Comparison of ENCODE assay signal across 8 cellular contexts in the genomic region with DNA sequence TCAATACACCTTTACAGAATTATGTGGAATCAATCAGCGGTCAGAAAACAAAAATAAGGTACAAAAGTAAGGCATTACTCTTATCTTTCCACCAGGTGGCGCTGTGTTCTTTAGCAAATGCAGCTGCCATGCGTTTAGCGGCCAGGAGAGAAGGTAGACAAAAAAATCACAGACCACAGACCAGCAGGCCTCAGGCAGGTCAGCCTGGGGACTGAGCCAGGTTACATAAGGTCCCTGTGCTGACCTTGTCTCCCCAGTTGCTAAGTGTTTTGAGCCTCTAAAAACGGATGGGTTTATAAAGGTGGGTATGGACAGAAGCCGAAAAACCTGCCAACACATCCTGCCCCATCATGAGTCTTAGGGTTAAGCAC. TPM values are rescaled to one million over a fixed set of nuclear protein-coding genes. Genes with fewer than 3 reads are reported as not detected.
DNase-seq lines count a peak whose midpoint lies in the region; ATAC-seq lines count a peak whose summit lies in the region.

No MANE protein-coding gene starts in this region.

- H3K4me3 Mint-ChIP-seq in memory B cell = no peak overlapping the region
- no peak overlapping the region for H3K4me3 Mint-ChIP-seq in stimulated activated memory B cell treated with anti-CD40 and anti-IgM and Interleukin-4, amounts not matched to agents 10 μg/mL and 1 μg/mL and 100 μg/mL, for 72 hours

- no peaks in the 10 kb centered on the region for H3K9me3 Mint-ChIP-seq in memory B cell
- no peaks in the 10 kb centered on the region for H3K9me3 Mint-ChIP-seq in stimulated activated memory B cell treated with anti-CD40 and anti-IgM and Interleukin-4, amounts not matched to agents 10 μg/mL and 1 μg/mL and 100 μg/mL, for 72 hours

- no peaks in the 10 kb centered on the region for H3K27me3 Mint-ChIP-seq in memory B cell
- H3K27me3 Mint-ChIP-seq in stimulated activated memory B cell treated with anti-CD40 and anti-IgM and Interleukin-4, amounts not matched to agents 10 μg/mL and 1 μg/mL and 100 μg/mL, for 72 hours = no peaks in the 10 kb centered on the region

- in situ Hi-C loops in Caki2 (cut with HindIII; ENCODE audit: low pct_unique_long_range_greater_than_20kb, low sequenced_read_pairs) = no loop called here

- H3K36me3 ChIP-seq in effector memory CD4-positive, alpha-beta T cell (ENCODE audit: control insufficient read depth, insufficient read depth, low read length) = peaks cover 20% of the 10 kb centered on the region

- ATAC-seq in memory B cell (ENCODE audit: low read depth) (peak; percentile 21), GM19452 (IDR thresholded peaks at IDR 0.05; ENCODE audit: unreplicated experiment) (no peak)
- ATAC-seq in stimulated activated memory B cell treated with anti-CD40 and anti-IgM and Interleukin-4, amounts not matched to agents 10 μg/mL and 1 μg/mL and 100 μg/mL, for 72 hours = peak; percentile 40

- H3K4me1 Mint-ChIP-seq in memory B cell = peaks cover 14% of the 10 kb centered on the region
- H3K4me1 Mint-ChIP-seq in stimulated activated memory B cell treated with anti-CD40 and anti-IgM and Interleukin-4, amounts not matched to agents 10 μg/mL and 1 μg/mL and 100 μg/mL, for 72 hours = no peaks in the 10 kb centered on the region

- H3K27me3 ChIP-seq in effector memory CD4-positive, alpha-beta T cell (replicated peaks; ENCODE audit: control insufficient read depth, insufficient read depth, low read length, poor library complexity, severe bottlenecking) = no peaks in the 10 kb centered on the region

- peak overlapping the region; percentile 6 for H3K27ac ChIP-seq in effector memory CD4-positive, alpha-beta T cell (ENCODE audit: insufficient read depth, low read length, poor library complexity, severe bottlenecking)

- H3K27ac Mint-ChIP-seq in memory B cell = no peak overlapping the region
- H3K27ac Mint-ChIP-seq in stimulated activated memory B cell treated with anti-CD40 and anti-IgM and Interleukin-4, amounts not matched to agents 10 μg/mL and 1 μg/mL and 100 μg/mL, for 72 hours = no peak overlapping the region

- DNase-seq in Caki2 (ENCODE audit: low read depth) = peak; percentile 54
- DNase-seq in HS-27A (ENCODE audit: low read depth) = peak; percentile 29
- peak; percentile 96 for DNase-seq in NCI-H82 (lab: John Stamatoyannopoulos, UW)
- peak; percentile 46 to 54 for DNase-seq in activated CD4-positive, alpha-beta T cell treated with anti-CD3 and anti-CD28 coated beads, Interleukin-2, amount 50 U/mL, for 4 hours
- DNase-seq in effector memory CD4-positive, alpha-beta T cell = peak; percentile 31 to 62 (median 51)
- peak; percentile 73 to 79 for DNase-seq in memory B cell (ENCODE audit: low spot score in 2 of 2)

- no peak overlapping the region for H3K4me3 ChIP-seq in effector memory CD4-positive, alpha-beta T cell (ENCODE audit: insufficient read depth, low read depth, low read length, poor library complexity, severe bottlenecking)

- peaks cover 4% of the 10 kb centered on the region for H3K36me3 Mint-ChIP-seq in memory B cell
- H3K36me3 Mint-ChIP-seq in stimulated activated memory B cell treated with anti-CD40 and anti-IgM and Interleukin-4, amounts not matched to agents 10 μg/mL and 1 μg/mL and 100 μg/mL, for 72 hours = peaks cover 14% of the 10 kb centered on the region

- peaks cover 23% of the 10 kb centered on the region for H3K4me1 ChIP-seq in effector memory CD4-positive, alpha-beta T cell (ENCODE audit: control insufficient read depth, insufficient read depth, low read length, poor library complexity, severe bottlenecking)

- no peaks in the 10 kb centered on the region for H3K9me3 ChIP-seq in effector memory CD4-positive, alpha-beta T cell (ENCODE audit: control insufficient read depth, low read length)

RNA-seq across cellular contexts. Expression of a gene that starts 2.8 kb away (rescaled TPM):
- not detected in 2 replicates for total RNA-seq in Caki2 (2014; rRNA removed; shearing (Covaris generic); ENCODE audit: low replicate concordance)

RNA-seq across cellular contexts. Expression of a gene that starts 12.3 kb away (rescaled TPM):
- 5.0 and 6.4 TPM in 2 replicates for total RNA-seq in Caki2 (2014; rRNA removed; shearing (Covaris generic); ENCODE audit: low replicate concordance)

Comparison
In these comparisons a context has a peak if more than half of its experiments do, and no peak if none do; other contexts are left out.
1. DNase-seq: peak in every context shown above with its lines; median percentile 96 in NCI-H82; 76 in memory B cell; 54 in Caki2; 51 in effector memory CD4-positive, alpha-beta T cell; 50 in activated CD4-positive, alpha-beta T cell treated with anti-CD3 and anti-CD28 coated beads, Interleukin-2, amount 50 U/mL, for 4 hours; 29 in HS-27A.